2 cellular contexts compared by ENCODE assay signal in the genomic region with DNA sequence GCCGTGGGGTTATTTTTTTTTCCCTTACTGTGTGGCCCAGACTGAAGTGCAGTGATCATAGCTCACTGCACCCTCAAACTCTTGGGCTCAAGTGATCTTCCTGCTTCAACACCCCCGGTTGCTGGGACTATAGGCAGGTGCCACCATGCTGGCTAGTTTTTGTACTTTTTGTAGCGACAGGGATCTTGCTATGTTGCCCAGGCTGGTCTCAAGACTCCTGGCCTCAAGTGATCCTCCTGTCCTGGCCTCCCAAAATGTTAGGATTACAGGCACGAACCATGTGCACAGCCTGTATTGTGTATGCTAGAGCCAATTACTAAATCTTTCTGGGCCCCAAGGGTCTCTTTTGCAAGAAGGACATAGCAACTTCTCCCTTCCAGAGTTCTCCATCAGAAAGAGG.
TF ChIP-seq lines count a peak whose summit lies in the region.

No MANE protein-coding gene starts in this region.

TF ChIP-seq in HepG2, 621 proteins besides CTCF, POLR2A, EP300 and RAD21:
- TF ChIP-seq, protein P1, sequence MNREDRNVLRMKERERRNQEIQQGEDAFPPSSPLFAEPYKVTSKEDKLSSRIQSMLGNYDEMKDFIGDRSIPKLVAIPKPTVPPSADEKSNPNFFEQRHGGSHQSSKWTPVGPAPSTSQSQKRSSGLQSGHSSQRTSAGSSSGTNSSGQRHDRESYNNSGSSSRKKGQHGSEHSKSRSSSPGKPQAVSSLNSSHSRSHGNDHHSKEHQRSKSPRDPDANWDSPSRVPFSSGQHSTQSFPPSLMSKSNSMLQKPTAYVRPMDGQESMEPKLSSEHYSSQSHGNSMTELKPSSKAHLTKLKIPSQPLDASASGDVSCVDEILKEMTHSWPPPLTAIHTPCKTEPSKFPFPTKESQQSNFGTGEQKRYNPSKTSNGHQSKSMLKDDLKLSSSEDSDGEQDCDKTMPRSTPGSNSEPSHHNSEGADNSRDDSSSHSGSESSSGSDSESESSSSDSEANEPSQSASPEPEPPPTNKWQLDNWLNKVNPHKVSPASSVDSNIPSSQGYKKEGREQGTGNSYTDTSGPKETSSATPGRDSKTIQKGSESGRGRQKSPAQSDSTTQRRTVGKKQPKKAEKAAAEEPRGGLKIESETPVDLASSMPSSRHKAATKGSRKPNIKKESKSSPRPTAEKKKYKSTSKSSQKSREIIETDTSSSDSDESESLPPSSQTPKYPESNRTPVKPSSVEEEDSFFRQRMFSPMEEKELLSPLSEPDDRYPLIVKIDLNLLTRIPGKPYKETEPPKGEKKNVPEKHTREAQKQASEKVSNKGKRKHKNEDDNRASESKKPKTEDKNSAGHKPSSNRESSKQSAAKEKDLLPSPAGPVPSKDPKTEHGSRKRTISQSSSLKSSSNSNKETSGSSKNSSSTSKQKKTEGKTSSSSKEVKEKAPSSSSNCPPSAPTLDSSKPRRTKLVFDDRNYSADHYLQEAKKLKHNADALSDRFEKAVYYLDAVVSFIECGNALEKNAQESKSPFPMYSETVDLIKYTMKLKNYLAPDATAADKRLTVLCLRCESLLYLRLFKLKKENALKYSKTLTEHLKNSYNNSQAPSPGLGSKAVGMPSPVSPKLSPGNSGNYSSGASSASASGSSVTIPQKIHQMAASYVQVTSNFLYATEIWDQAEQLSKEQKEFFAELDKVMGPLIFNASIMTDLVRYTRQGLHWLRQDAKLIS (CRISPR knock-in tag; IDR thresholded peaks at IDR 0.05), result no peak
- TF ChIP-seq ZNF121 (CRISPR knock-in tag; IDR thresholded peaks at IDR 0.05), result peak; percentile 50; the same call in 1 of the 2 replicates
TF ChIP-seq in HepG2: peak in this region for 1.

TF ChIP-seq in K562, 482 proteins besides CTCF, POLR2A, EP300 and RAD21:
- TF ChIP-seq SNIP1 (IDR thresholded peaks at IDR 0.05; ENCODE audit: low read depth) (no peak), ZZZ3 (IDR thresholded peaks at IDR 0.05) (no peak), RBM25 (IDR thresholded peaks at IDR 0.05; ENCODE audit: low read depth, low read length, severe bottlenecking) (peak; percentile 44), ZNF121 (CRISPR knock-in tag; conservative IDR thresholded peaks at IDR 0.05) (peak; percentile 77)
- TF ChIP-seq, protein P2, sequence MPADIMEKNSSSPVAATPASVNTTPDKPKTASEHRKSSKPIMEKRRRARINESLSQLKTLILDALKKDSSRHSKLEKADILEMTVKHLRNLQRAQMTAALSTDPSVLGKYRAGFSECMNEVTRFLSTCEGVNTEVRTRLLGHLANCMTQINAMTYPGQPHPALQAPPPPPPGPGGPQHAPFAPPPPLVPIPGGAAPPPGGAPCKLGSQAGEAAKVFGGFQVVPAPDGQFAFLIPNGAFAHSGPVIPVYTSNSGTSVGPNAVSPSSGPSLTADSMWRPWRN (IDR thresholded peaks at IDR 0.05; ENCODE audit: low read depth), result no peak
TF ChIP-seq in K562: peak in this region for 2.
